In the genomic region with DNA sequence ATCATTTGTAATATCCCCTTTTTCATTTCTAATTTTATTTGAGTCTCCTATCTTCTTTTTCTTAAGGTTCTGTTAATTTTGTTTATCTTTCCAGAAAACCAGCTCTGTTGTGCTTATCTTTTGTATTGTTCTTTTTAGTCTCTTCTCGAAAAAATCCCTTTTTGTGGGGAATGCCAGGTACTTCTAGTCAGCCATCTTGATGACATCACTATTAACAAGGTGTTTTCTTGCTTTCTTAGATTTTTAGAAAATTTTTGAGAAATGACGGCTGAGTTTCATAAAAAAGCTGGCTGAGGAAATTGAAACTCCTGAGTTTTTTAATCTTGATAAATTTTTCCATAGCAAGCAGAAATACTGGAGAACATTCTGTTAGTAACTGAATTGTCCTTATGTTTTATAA, we compare ENCODE assay signal across 29 cellular contexts. TPM values are rescaled to one million over a fixed set of nuclear protein-coding genes. Genes with fewer than 3 reads are reported as not detected.
"Had no signal": no experiment of that assay in that cellular context is flagged by ENCODE, and none has a peak within 500 bp of the region (broad histone marks: within the 10 kb centered on the region; RNA-seq: fewer than 3 reads in every experiment).

No MANE protein-coding gene starts in this region.

- H3K4me3 ChIP-seq: pancreas, psoas muscle, skin epidermis, smooth muscle cell, spleen, thoracic aorta, thyroid gland, transverse colon, upper lobe of right lung, uterus had no signal

- H3K27ac ChIP-seq: neutrophil, pancreas, psoas muscle, skin epidermis, spleen, thyroid gland, transverse colon, upper lobe of right lung, uterus had no signal

- DNase-seq: naive B cell; naive thymus-derived CD8-positive, alpha-beta T cell; nephron progenitor cell; nucleus accumbens; pancreas; posterior cingulate gyrus; psoas muscle; right cardiac atrium; spleen; stimulated activated CD4-positive, alpha-beta T cell treated with anti-CD3 and anti-CD28 coated beads, Interleukin-12 subunit alpha, Interleukin-12 subunit beta, amount 100 ng/mL, for 4 hours; stimulated activated CD4-positive, alpha-beta T cell treated with anti-CD3 and anti-CD28 coated beads, Interleukin-1b, Interleukin-23, amount 100 ng/mL, for 48 hours; stimulated activated CD4-positive, alpha-beta T cell treated with anti-CD3 and anti-CD28 coated beads, Interleukin-4, amount 100 ng/mL, for 1 hour; stimulated activated CD4-positive, alpha-beta T cell treated with anti-CD3 and anti-CD28 coated beads, Interleukin-4, amount 100 ng/mL, for 4 hours; stimulated activated CD8-positive, alpha-beta memory T cell treated with anti-CD3 and anti-CD28 coated beads, Interleukin-4, amount 100 ng/mL, for 48 hours; stimulated activated naive CD4-positive, alpha-beta T cell; stimulated activated naive CD8-positive, alpha-beta T cell treated with anti-CD3 and anti-CD28 coated beads, Interleukin-15, amount 100 ng/mL, for 72 hours; stimulated activated naive CD8-positive, alpha-beta T cell treated with anti-CD3 and anti-CD28 coated beads, Interleukin-15, Interleukin-2, amounts not matched to agents 100 U/mL and 50 U/mL, for 24 hours; substantia nigra; thyroid gland; transverse colon; upper lobe of right lung; uterus had no signal

- H3K36me3 ChIP-seq: neutrophil, pancreas, spleen, thoracic aorta, thyroid gland, transverse colon, upper lobe of right lung had no signal

- ATAC-seq: naive thymus-derived CD8-positive, alpha-beta T cell; natural killer cell treated with Interleukin-12 subunit alpha and Interleukin-12 subunit beta and Interleukin-15 and Interleukin-18, amount 100 ng/mL, for 72 hours; pancreas; psoas muscle; right cardiac atrium; sciatic nerve; stimulated activated memory B cell treated with anti-CD40 and anti-IgM and Interleukin-4, amounts not matched to agents 10 μg/mL and 1 μg/mL and 100 μg/mL, for 72 hours; stimulated activated naive CD8-positive, alpha-beta T cell treated with anti-CD3 and anti-CD28 coated beads, Interleukin-15, amount 100 ng/mL, for 72 hours; stimulated activated naive CD8-positive, alpha-beta T cell treated with anti-CD3 and anti-CD28 coated beads, Interleukin-15, Interleukin-2, amounts not matched to agents 100 U/mL and 50 U/mL, for 24 hours; upper lobe of right lung had no signal

- H3K4me2 ChIP-seq: smooth muscle cell had no signal

- H3K4me1 ChIP-seq: pancreas, psoas muscle, transverse colon, upper lobe of right lung, uterus had no signal

- H3K9me3 ChIP-seq: neutrophil, pancreas, thoracic aorta, thyroid gland, transverse colon, uterus had no signal

- H3K27me3 ChIP-seq: neutrophil, pancreas, spleen, thyroid gland, transverse colon, upper lobe of right lung, uterus had no signal

RNA-seq across cellular contexts. Expression of a gene that starts 10.7 kb away (rescaled TPM):
- total RNA-seq: naive thymus-derived CD8-positive, alpha-beta T cell; natural killer cell treated with Interleukin-12 subunit alpha and Interleukin-12 subunit beta and Interleukin-15 and Interleukin-18, amount 100 ng/mL, for 72 hours had no signal
- polyA plus RNA-seq: naive thymus-derived CD8-positive, alpha-beta T cell had no signal
